19 cellular contexts compared by ENCODE assay signal in genomic region chr13:33331962-33332361, GRCh38. TPM values are rescaled to one million over a fixed set of nuclear protein-coding genes. Genes with fewer than 3 reads are reported as not detected.
DNase-seq lines count a peak whose midpoint lies in the region; ATAC-seq and TF ChIP-seq lines count a peak whose summit lies in the region.
"Had no signal": no experiment of that assay in that cellular context is flagged by ENCODE, and none has a peak within 500 bp of the region (broad histone marks: within the 10 kb centered on the region; RNA-seq: fewer than 3 reads in every experiment).

No MANE protein-coding gene starts in this region.

- H3K4me1 Mint-ChIP-seq in WTC11 (peaks cover 25% of the 10 kb centered on the region), neural progenitor cell (peaks cover 9% of the 10 kb centered on the region)
- H3K4me1 Mint-ChIP-seq: B cell; CD14-positive monocyte; CD8-positive, alpha-beta memory T cell had no signal

- POLR2A ChIA-PET in WTC11 (lab: Charles Lee): no interaction called here

- no peaks in the 10 kb centered on the region for H3F3A ChIP-seq in neural progenitor cell (ENCODE audit: low read depth)

- no peaks in the 10 kb centered on the region for H3K36me3 Mint-ChIP-seq in WTC11
- H3K36me3 Mint-ChIP-seq in neural progenitor cell: no peaks in the 10 kb centered on the region
- H3K36me3 Mint-ChIP-seq: CD14-positive monocyte had no signal

- no peak overlapping the region for H3K4me3 ChIP-seq in neural progenitor cell
- H3K4me3 ChIP-seq: BLaER1 had no signal

- no peaks in the 10 kb centered on the region for H3K9me3 ChIP-seq in ES-I3 (ENCODE audit: control insufficient read depth, insufficient read depth, low read length)
- no peaks in the 10 kb centered on the region for H3K9me3 ChIP-seq in neural progenitor cell (ENCODE audit: low read depth)
- H3K9me3 ChIP-seq: BLaER1 had no signal

- no peaks in the 10 kb centered on the region for H3K27me3 Mint-ChIP-seq in WTC11 (ENCODE audit: low read depth)
- no peaks in the 10 kb centered on the region for H3K27me3 Mint-ChIP-seq in neural progenitor cell (ENCODE audit: insufficient read depth, low read depth)

- ATAC-seq in WTC11 (peak; percentile 94), HG02884 (IDR thresholded peaks at IDR 0.05; ENCODE audit: unreplicated experiment) (no peak), HG03097 (IDR thresholded peaks at IDR 0.05; ENCODE audit: low FRiP score, unreplicated experiment) (no peak)
- ATAC-seq: HCT116 had no signal

- H3K4me2 ChIP-seq in neural progenitor cell: no peak overlapping the region
- H3K4me2 ChIP-seq: BLaER1 had no signal

- H3K36me3 ChIP-seq in ES-I3 (ENCODE audit: insufficient read depth, low read length): no peaks in the 10 kb centered on the region
- H3K36me3 ChIP-seq in neural progenitor cell: no peaks in the 10 kb centered on the region
- H3K36me3 ChIP-seq: BLaER1 had no signal

- H3K27ac Mint-ChIP-seq in WTC11 (peak overlapping the region; percentile 32; the same call in 1 of the 2 replicates), neural progenitor cell (no peak overlapping the region)
- H3K27ac Mint-ChIP-seq: B cell; CD14-positive monocyte; CD4-positive, alpha-beta T cell; CD8-positive, alpha-beta memory T cell had no signal

- H3K9ac ChIP-seq in ES-I3 (ENCODE audit: low read depth, low read length): 0 out of 2 replicates have a peak overlapping the region, but pooled peaks have one; percentile 2
- H3K9ac ChIP-seq in neural progenitor cell: no peak overlapping the region
- H3K9ac ChIP-seq: BLaER1 had no signal

- no peak overlapping the region for H3K27ac ChIP-seq in neural progenitor cell
- H3K27ac ChIP-seq: 22Rv1, BLaER1 had no signal

- H3K79me2 ChIP-seq in neural progenitor cell (ENCODE audit: low read depth): no peaks in the 10 kb centered on the region

- TF ChIP-seq CTCF in WTC11 (IDR thresholded peaks at IDR 0.05) (no peak), neural progenitor cell (IDR thresholded peaks at IDR 0.05) (no peak)

- peak; percentile 16 for DNase-seq in WTC11 (ENCODE audit: low spot score)
- peak; percentile 23 for DNase-seq in iPS-NIHi7 (ENCODE audit: extremely low spot score)
- DNase-seq in neural progenitor cell (ENCODE audit: low spot score): no peak
- DNase-seq in NCI-H226: no peak
- DNase-seq: CD4-positive, alpha-beta T cell; CD8-positive, alpha-beta memory T cell; DMS 273 treated with DMSO at 0.1 percent for 48 hours; DMS79; EL; GF-D8; H9 had no signal

- H3K4me3 Mint-ChIP-seq in WTC11 (no peak overlapping the region), neural progenitor cell (no peak overlapping the region)
- H3K4me3 Mint-ChIP-seq: B cell; CD14-positive monocyte; CD4-positive, alpha-beta T cell; CD8-positive, alpha-beta memory T cell; H9 had no signal

- H3K4me1 ChIP-seq in ES-I3 (ENCODE audit: insufficient read depth, low read length) (peaks cover 8% of the 10 kb centered on the region), neural progenitor cell (peaks cover 5% of the 10 kb centered on the region)
- H3K4me1 ChIP-seq: BLaER1 had no signal

- no peaks in the 10 kb centered on the region for H4K20me1 ChIP-seq in neural progenitor cell (ENCODE audit: low read depth)
- H4K20me1 ChIP-seq: BLaER1 had no signal

- peak overlapping the region; percentile 40 for H2AFZ ChIP-seq in neural progenitor cell (replicated peaks)

- H3K27me3 ChIP-seq in neural progenitor cell: no peaks in the 10 kb centered on the region
- H3K27me3 ChIP-seq: BLaER1 had no signal

- CTCF ChIA-PET in WTC11 (lab: Charles Lee): interaction anchor here (2.1 kb wide), 1 partner anchor 104 kb away, joined by 4 read pairs; no protein-coding TSS in a partner anchor

- H3K9me3 Mint-ChIP-seq in WTC11: no peaks in the 10 kb centered on the region
- H3K9me3 Mint-ChIP-seq in neural progenitor cell: no peaks in the 10 kb centered on the region
- H3K9me3 Mint-ChIP-seq: CD14-positive monocyte; CD4-positive, alpha-beta T cell; CD8-positive, alpha-beta memory T cell; H9 had no signal

TF ChIP-seq in WTC11, 78 proteins besides CTCF, POLR2A, EP300 and RAD21 (continues in another document):
- TF ChIP-seq CREB1 (CRISPR knock-in tag; IDR thresholded peaks at IDR 0.05): no peak
- no peak for TF ChIP-seq ATF3 (CRISPR knock-in tag; conservative IDR thresholded peaks at IDR 0.05)
- no peak for TF ChIP-seq EMX1 (CRISPR knock-in tag; IDR thresholded peaks at IDR 0.05)
- TF ChIP-seq ZNF416 (CRISPR knock-in tag; IDR thresholded peaks at IDR 0.05): no peak
- no peak for TF ChIP-seq TP53 (CRISPR knock-in tag; IDR thresholded peaks at IDR 0.05)
- TF ChIP-seq AFF4 (CRISPR knock-in tag; IDR thresholded peaks at IDR 0.05; ENCODE audit: borderline replicate concordance): no peak
- TF ChIP-seq ZNF281 (CRISPR knock-in tag; IDR thresholded peaks at IDR 0.05): no peak
- no peak for TF ChIP-seq FOXP4 (CRISPR knock-in tag; IDR thresholded peaks at IDR 0.05)
- no peak for TF ChIP-seq IRF2 (CRISPR knock-in tag; IDR thresholded peaks at IDR 0.05; ENCODE audit: borderline replicate concordance, low read depth)

RNA-seq across cellular contexts. Expression of gene STARD13, which starts 46.4 kb away (rescaled TPM):
- total RNA-seq in WTC11 (2021) (4.0 to 4.4 TPM (median 4.2 TPM) in 3 replicates), neural progenitor cell (ENCODE audit: low replicate concordance) (2.0 and 3.1 TPM in 2 replicates)
- total RNA-seq: CD4-positive, alpha-beta T cell had no signal

Comparison
In these comparisons a context has a peak if more than half of its experiments do, and no peak if none do; other contexts are left out.
1. DNase-seq: peak in WTC11 (single experiment) and iPS-NIHi7 (single experiment); none in neural progenitor cell (single experiment) and NCI-H226 (single experiment).